In the genomic region with DNA sequence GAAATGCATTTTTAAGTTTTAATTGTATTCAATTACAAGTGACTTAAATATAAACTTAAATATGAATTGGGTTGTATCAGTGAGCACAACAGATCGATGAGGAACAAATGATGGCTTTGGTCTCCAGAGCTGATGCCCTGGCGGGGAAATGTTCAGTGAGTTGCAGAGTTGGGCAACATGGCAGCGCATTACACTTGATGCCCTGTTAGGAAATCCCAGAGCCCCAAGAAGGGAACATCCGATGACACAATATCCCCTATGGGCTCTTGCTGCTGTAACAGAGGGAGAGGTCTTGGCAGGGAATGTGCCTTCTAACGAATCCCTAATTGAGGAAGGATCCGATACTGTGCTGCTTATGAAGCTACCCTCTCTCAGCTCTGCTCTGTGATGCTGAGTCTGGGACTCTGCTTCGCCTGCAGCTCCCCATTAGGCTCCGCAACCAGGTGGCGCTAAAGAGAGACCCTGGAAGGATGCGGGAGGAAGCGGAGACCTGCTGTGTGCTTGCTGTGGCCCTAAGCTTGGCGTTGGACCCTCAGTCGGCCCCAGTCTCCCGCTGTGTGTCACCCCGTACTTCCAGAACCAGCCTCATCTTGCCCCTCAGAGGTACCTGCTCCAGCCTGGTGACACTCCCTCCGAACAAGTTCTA, we compare ENCODE assay signal across 8 cellular contexts. TPM values are rescaled to one million over a fixed set of nuclear protein-coding genes. Genes with fewer than 3 reads are reported as not detected.
DNase-seq lines count a peak whose midpoint lies in the region; TF ChIP-seq lines count a peak whose summit lies in the region.

No MANE protein-coding gene starts in this region.

- H3K27ac ChIP-seq in HL-60 (replicated peaks) = no peak overlapping the region
- H3K27ac ChIP-seq in SJCRH30 = no peak overlapping the region

- H3K9me3 ChIP-seq in SJCRH30 (replicated peaks) = no peaks in the 10 kb centered on the region

- TF ChIP-seq CTCF in GM12873 (IDR thresholded peaks at IDR 0.05; ENCODE audit: insufficient read depth, low read depth, low read length, missing control alignments) (peak; percentile 74), HL-60 (IDR thresholded peaks at IDR 0.05; ENCODE audit: insufficient read depth, low read length) (no peak)

- H3K27me3 ChIP-seq in HL-60 (ENCODE audit: insufficient read depth, poor library complexity, severe bottlenecking) = no peaks in the 10 kb centered on the region
- H3K27me3 ChIP-seq in SJCRH30 = no peaks in the 10 kb centered on the region

- no peaks in the 10 kb centered on the region for H3K4me1 ChIP-seq in SJCRH30

- no peak overlapping the region for H3K4me3 Mint-ChIP-seq in activated naive CD8-positive, alpha-beta T cell treated with anti-CD3 and anti-CD28 coated beads for 36 hours

- no peak overlapping the region for H3K27ac Mint-ChIP-seq in activated naive CD8-positive, alpha-beta T cell treated with anti-CD3 and anti-CD28 coated beads for 36 hours

- no peaks in the 10 kb centered on the region for H3K4me1 Mint-ChIP-seq in activated naive CD8-positive, alpha-beta T cell treated with anti-CD3 and anti-CD28 coated beads for 36 hours

- H3K36me3 Mint-ChIP-seq in activated naive CD8-positive, alpha-beta T cell treated with anti-CD3 and anti-CD28 coated beads for 36 hours = no peaks in the 10 kb centered on the region

- no peak overlapping the region for H3K4me3 ChIP-seq in HL-60 (replicated peaks; ENCODE audit: insufficient read depth, low read length)
- no peak overlapping the region for H3K4me3 ChIP-seq in SJCRH30

- DNase-seq in HL-60 (ENCODE audit: low read depth in 1 of 2, low spot score in 1 of 2) (peak; percentile 23 to 80), SJCRH30 (peak; percentile 58 to 65), iPS DF 19.7 (ENCODE audit: low read depth, low spot score) (peak; percentile 2), cerebellar nuclear complex (lab: John Stamatoyannopoulos, UW) (no peak), GOT3 (lab: John Stamatoyannopoulos, UW) (no peak)
- DNase-seq in activated naive CD8-positive, alpha-beta T cell treated with anti-CD3 and anti-CD28 coated beads for 36 hours = peak; percentile 48
- DNase-seq in stimulated activated CD4-positive, alpha-beta T cell treated with anti-CD3 and anti-CD28 coated beads, Interleukin-1b, Interleukin-23, amount 100 ng/mL, for 48 hours = peak; percentile 50

- no peaks in the 10 kb centered on the region for H3K9me3 Mint-ChIP-seq in activated naive CD8-positive, alpha-beta T cell treated with anti-CD3 and anti-CD28 coated beads for 36 hours

- no peaks in the 10 kb centered on the region for H3K27me3 Mint-ChIP-seq in activated naive CD8-positive, alpha-beta T cell treated with anti-CD3 and anti-CD28 coated beads for 36 hours

- H3K36me3 ChIP-seq in SJCRH30 = no peaks in the 10 kb centered on the region

RNA-seq across cellular contexts. Expression of a gene that starts 38.9 kb away (rescaled TPM):
- 378 and 393 TPM in 2 replicates for total RNA-seq in SJCRH30 (2014; rRNA removed; shearing (Covaris generic))
- 100 to 1,000 TPM; 286 to 288 TPM for total RNA-seq in activated naive CD8-positive, alpha-beta T cell treated with anti-CD3 and anti-CD28 coated beads for 36 hours

Comparison
In these comparisons a context has a peak if more than half of its experiments do, and no peak if none do; other contexts are left out.
1. DNase-seq: peak in HL-60 (2 of 2), SJCRH30 (2 of 2), activated naive CD8-positive, alpha-beta T cell treated with anti-CD3 and anti-CD28 coated beads for 36 hours (single experiment), iPS DF 19.7 (single experiment) and stimulated activated CD4-positive, alpha-beta T cell treated with anti-CD3 and anti-CD28 coated beads, Interleukin-1b, Interleukin-23, amount 100 ng/mL, for 48 hours (single experiment); none in cerebellar nuclear complex (0 of 2) and GOT3 (single experiment).